ENCODE assay signal across 21 cellular contexts in the genomic region with DNA sequence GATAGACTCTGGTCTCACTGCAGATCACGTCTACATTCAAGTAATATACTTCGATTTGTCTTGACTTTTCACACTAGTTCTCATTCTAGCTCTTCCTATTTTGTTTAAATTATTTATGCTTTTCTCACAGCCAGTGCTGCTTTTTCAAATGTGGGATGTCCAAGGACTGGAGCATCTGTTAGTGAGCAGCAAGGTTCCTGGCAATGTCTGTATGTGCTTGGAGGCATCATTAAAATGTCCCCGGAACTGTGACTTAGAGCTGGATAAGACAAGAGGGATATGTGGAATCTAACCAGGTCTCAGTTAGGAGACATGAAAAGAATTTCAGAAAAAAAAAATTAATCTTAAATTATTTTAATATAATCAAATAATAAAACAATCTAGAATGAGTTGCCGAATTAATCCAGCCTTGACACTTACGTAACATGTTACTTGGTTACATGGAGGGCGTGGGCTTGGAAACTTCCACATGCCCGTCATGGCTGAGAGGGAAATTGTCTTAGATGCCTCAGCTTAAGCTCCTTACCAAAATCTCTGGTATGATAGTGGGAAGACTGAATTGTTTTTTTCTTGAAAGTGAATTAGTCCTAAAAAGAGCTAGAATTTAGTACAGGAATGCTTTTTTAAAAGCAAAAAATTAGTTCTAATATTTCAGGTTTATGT.
"Had no signal": no experiment of that assay in that cellular context is flagged by ENCODE, and none has a peak within 500 bp of the region (broad histone marks: within the 10 kb centered on the region; RNA-seq: fewer than 3 reads in every experiment).

No MANE protein-coding gene starts in this region.

- DNase-seq: activated CD4-positive, alpha-beta memory T cell treated with anti-CD3 and anti-CD28 coated beads, Interleukin-2, amount 10 ng/mL, durations not matched to agents 7 days and 5 days; activated CD4-positive, alpha-beta T cell treated with anti-CD3 and anti-CD28 coated beads for 4 hours; activated CD4-positive, CD25-positive, alpha-beta regulatory T cell; activated effector memory CD4-positive, alpha-beta T cell treated with Interleukin-2 at 50 U/mL for 16 hours; activated naive CD4-positive, alpha-beta T cell treated with anti-CD3 and anti-CD28 coated beads for 36 hours; activated T-cell treated with anti-CD3 and anti-CD28 coated beads, Interleukin-2, amount 50 U/mL, for 72 hours; amygdala; kidney glomerular epithelial cell; left lung; naive thymus-derived CD4-positive, alpha-beta T cell; stimulated activated CD4-positive, alpha-beta T cell treated with anti-CD3 and anti-CD28 coated beads, Interleukin-15, amount 100 ng/mL, for 24 hours; stimulated activated CD8-positive, alpha-beta memory T cell treated with anti-CD3 and anti-CD28 coated beads, Interleukin-4, amount 100 ng/mL, for 48 hours; stimulated activated naive B cell treated with anti-CD40 and anti-IgM and Interleukin-4, amounts not matched to agents 10 μg/mL and 1 μg/mL and 100 μg/mL, for 72 hours; T1000; trophoblast cell; uterus had no signal

- H3K9me3 ChIP-seq: left lung, uterus had no signal

- H3K9me3 Mint-ChIP-seq: activated CD4-positive, alpha-beta memory T cell treated with anti-CD3 and anti-CD28 coated beads, Interleukin-2, amount 10 ng/mL, durations not matched to agents 7 days and 5 days; activated naive CD4-positive, alpha-beta T cell treated with anti-CD3 and anti-CD28 coated beads for 36 hours; activated T-cell treated with anti-CD3 and anti-CD28 coated beads, Interleukin-2, amount 50 U/mL, for 72 hours; naive thymus-derived CD4-positive, alpha-beta T cell; neural crest cell; stimulated activated naive B cell treated with anti-CD40 and anti-IgM and Interleukin-4, amounts not matched to agents 10 μg/mL and 1 μg/mL and 100 μg/mL, for 72 hours had no signal

- H3K4me2 ChIP-seq: hepatocyte, smooth muscle cell had no signal

- H3K36me3 ChIP-seq: left lung, uterus had no signal

- H3K4me1 ChIP-seq: left lung, uterus had no signal

- H3K27ac ChIP-seq: hepatocyte, left lung, uterus had no signal

- H3K27ac Mint-ChIP-seq: activated CD4-positive, alpha-beta memory T cell treated with anti-CD3 and anti-CD28 coated beads, Interleukin-2, amount 10 ng/mL, durations not matched to agents 7 days and 5 days; activated naive CD4-positive, alpha-beta T cell treated with anti-CD3 and anti-CD28 coated beads for 36 hours; activated T-cell treated with anti-CD3 and anti-CD28 coated beads, Interleukin-2, amount 50 U/mL, for 72 hours; naive thymus-derived CD4-positive, alpha-beta T cell; stimulated activated naive B cell treated with anti-CD40 and anti-IgM and Interleukin-4, amounts not matched to agents 10 μg/mL and 1 μg/mL and 100 μg/mL, for 72 hours had no signal

- H3K4me1 Mint-ChIP-seq: activated CD4-positive, alpha-beta memory T cell treated with anti-CD3 and anti-CD28 coated beads, Interleukin-2, amount 10 ng/mL, durations not matched to agents 7 days and 5 days; naive thymus-derived CD4-positive, alpha-beta T cell; neural crest cell; stimulated activated naive B cell treated with anti-CD40 and anti-IgM and Interleukin-4, amounts not matched to agents 10 μg/mL and 1 μg/mL and 100 μg/mL, for 72 hours had no signal

- H3K4me3 Mint-ChIP-seq: activated CD4-positive, alpha-beta memory T cell treated with anti-CD3 and anti-CD28 coated beads, Interleukin-2, amount 10 ng/mL, durations not matched to agents 7 days and 5 days; activated naive CD4-positive, alpha-beta T cell treated with anti-CD3 and anti-CD28 coated beads for 36 hours; activated T-cell treated with anti-CD3 and anti-CD28 coated beads, Interleukin-2, amount 50 U/mL, for 72 hours; naive thymus-derived CD4-positive, alpha-beta T cell; neural crest cell; stimulated activated naive B cell treated with anti-CD40 and anti-IgM and Interleukin-4, amounts not matched to agents 10 μg/mL and 1 μg/mL and 100 μg/mL, for 72 hours had no signal

- H3K36me3 Mint-ChIP-seq: naive thymus-derived CD4-positive, alpha-beta T cell; stimulated activated naive B cell treated with anti-CD40 and anti-IgM and Interleukin-4, amounts not matched to agents 10 μg/mL and 1 μg/mL and 100 μg/mL, for 72 hours had no signal

- H3K4me3 ChIP-seq: hepatocyte, left lung, lung, smooth muscle cell, uterus had no signal

- H2AFZ ChIP-seq: hepatocyte had no signal

- ATAC-seq: activated T-cell treated with anti-CD3 and anti-CD28 coated beads, Interleukin-2, amount 50 U/mL, for 72 hours; left lung; naive thymus-derived CD4-positive, alpha-beta T cell; sciatic nerve; stimulated activated naive B cell treated with anti-CD40 and anti-IgM and Interleukin-4, amounts not matched to agents 10 μg/mL and 1 μg/mL and 100 μg/mL, for 72 hours had no signal

- H3K27me3 ChIP-seq: hepatocyte, left lung, uterus had no signal

- H3K27me3 Mint-ChIP-seq: stimulated activated naive B cell treated with anti-CD40 and anti-IgM and Interleukin-4, amounts not matched to agents 10 μg/mL and 1 μg/mL and 100 μg/mL, for 72 hours had no signal

- H3K79me2 ChIP-seq: hepatocyte had no signal
